ENCODE assay signal across 8 cellular contexts in the genomic region with DNA sequence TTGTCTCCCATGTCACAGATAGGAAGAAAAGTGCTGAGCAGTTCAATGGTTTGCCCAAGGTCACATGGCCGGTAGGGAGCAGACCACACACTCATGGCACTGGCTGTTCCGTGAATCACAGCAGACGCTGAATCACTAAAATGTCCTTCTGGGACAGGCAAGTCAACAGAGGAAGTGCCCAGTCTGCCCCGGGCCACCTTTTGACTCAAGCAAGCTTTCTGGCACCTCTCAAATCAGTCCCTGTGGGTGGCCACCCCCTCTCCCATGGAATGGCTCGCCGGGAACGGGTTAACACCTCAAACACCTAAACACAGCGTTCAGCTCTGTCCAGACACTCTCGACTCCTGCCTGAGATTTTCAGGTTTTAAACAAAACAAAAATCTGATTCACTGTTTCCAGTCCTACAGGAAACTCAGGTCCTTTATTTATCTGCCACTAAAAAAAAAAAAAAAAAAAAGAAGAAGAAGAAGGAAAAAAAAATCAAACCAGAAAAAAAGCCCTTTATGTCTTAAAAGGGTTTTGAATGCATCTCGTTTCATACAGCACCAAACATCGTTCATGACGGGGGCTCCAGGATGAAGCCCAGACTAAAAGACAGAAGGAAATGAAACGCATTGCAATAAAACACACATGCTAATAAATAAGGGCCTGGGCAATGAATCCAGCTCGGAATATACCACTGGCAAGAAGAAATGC. TPM values are rescaled to one million over a fixed set of nuclear protein-coding genes. Genes with fewer than 3 reads are reported as not detected.
DNase-seq lines count a peak whose midpoint lies in the region; ATAC-seq, FAIRE-seq and TF ChIP-seq lines count a peak whose summit lies in the region.

No MANE protein-coding gene starts in this region.

- TF ChIP-seq CTCF in hepatocyte (IDR thresholded peaks at IDR 0.05; ENCODE audit: poor library complexity) (no peak), GM20000 (IDR thresholded peaks at IDR 0.05; ENCODE audit: extremely low read depth, missing control alignments) (no peak)

- H2AFZ ChIP-seq in hepatocyte = peak overlapping the region; percentile 19

- H3K79me2 ChIP-seq in hepatocyte = no peaks in the 10 kb centered on the region

- no peaks in the 10 kb centered on the region for H3K9me2 ChIP-seq in hepatocyte (replicated peaks; ENCODE audit: insufficient read depth)

- peak; percentile 93 to 97 for ATAC-seq in activated T-cell treated with anti-CD3 and anti-CD28 coated beads, Interleukin-2, amount 50 U/mL, for 72 hours (replicated peaks in 1 of 2)

- H3K36me3 Mint-ChIP-seq in activated T-cell treated with anti-CD3 and anti-CD28 coated beads, Interleukin-2, amount 50 U/mL, for 72 hours (ENCODE audit: insufficient read depth in 2 of 2) = peaks cover 16 to 33% of the 10 kb centered on the region in 2 donors

- no peak overlapping the region for H3K4me3 ChIP-seq in hepatocyte

- no peaks in the 10 kb centered on the region for H3K27me3 Mint-ChIP-seq in activated T-cell treated with anti-CD3 and anti-CD28 coated beads, Interleukin-2, amount 50 U/mL, for 72 hours (ENCODE audit: low read depth)

- peak overlapping the region; percentile 100 for H3K27ac Mint-ChIP-seq in activated T-cell treated with anti-CD3 and anti-CD28 coated beads, Interleukin-2, amount 50 U/mL, for 72 hours

- H3K4me3 Mint-ChIP-seq in activated T-cell treated with anti-CD3 and anti-CD28 coated beads, Interleukin-2, amount 50 U/mL, for 72 hours = peak overlapping the region; percentile 67 to 94

- H4K20me1 ChIP-seq in hepatocyte (ENCODE audit: insufficient read depth, poor library complexity, severe bottlenecking) = no peaks in the 10 kb centered on the region

- no peaks in the 10 kb centered on the region for H3K27me3 ChIP-seq in hepatocyte

- no peaks in the 10 kb centered on the region for H3K9me3 ChIP-seq in hepatocyte (ENCODE audit: low read depth)

- peak overlapping the region; percentile 77 for H3K27ac ChIP-seq in hepatocyte

- peak overlapping the region; percentile 71 for H3K4me2 ChIP-seq in hepatocyte

- H3K9me3 Mint-ChIP-seq in activated T-cell treated with anti-CD3 and anti-CD28 coated beads, Interleukin-2, amount 50 U/mL, for 72 hours = peaks cover 0 to 3% of the 10 kb centered on the region in 2 donors

- H3K4me1 ChIP-seq in hepatocyte (ENCODE audit: insufficient read depth) = peaks cover 12% of the 10 kb centered on the region

- no peak for TF ChIP-seq POLR2A in erythroblast (IDR thresholded peaks at IDR 0.05; ENCODE audit: low read length)

- DNase-seq in LHCN-M2 (ENCODE audit: low read depth) = peak; percentile 72
- peak; percentile 61 to 64 for DNase-seq in activated T-cell treated with anti-CD3 and anti-CD28 coated beads, Interleukin-2, amount 50 U/mL, for 72 hours
- DNase-seq in hepatocyte (ENCODE audit: low spot score) = peak; percentile 53
- DNase-seq in stimulated activated CD4-positive, alpha-beta T cell treated with anti-CD3 and anti-CD28 coated beads, TNF-alpha, amount 100 ng/mL, for 48 hours (ENCODE audit: low read depth in 3 of 3) = peak; percentile 41 to 57 (median 45)
- no peak for DNase-seq in erythroblast (lab: John Stamatoyannopoulos, UW)
- no peak for DNase-seq in frontal cortex (ENCODE audit: low spot score in 2 of 2)
- DNase-seq in KG1 (lab: John Stamatoyannopoulos, UW) = no peak
- no peak for DNase-seq in GM20000 (ENCODE audit: low spot score)

- no peaks in the 10 kb centered on the region for H3K36me3 ChIP-seq in hepatocyte (replicated peaks; ENCODE audit: insufficient read depth, low read depth)

- no peak for FAIRE-seq in frontal cortex (lab: Jason Lieb, UNC)

- 28% methylated on average over 14 of the region's 14 CpGs for WGBS in hepatocyte (ENCODE audit: low lambda C conversion rate, missing lambda C conversion rate)

- peaks cover 46% of the 10 kb centered on the region for H3K4me1 Mint-ChIP-seq in activated T-cell treated with anti-CD3 and anti-CD28 coated beads, Interleukin-2, amount 50 U/mL, for 72 hours (ENCODE audit: low read depth)

RNA-seq across cellular contexts. Expression of gene CARD11, which starts 15.4 kb away (rescaled TPM):
- not detected in 2 replicates for total RNA-seq in LHCN-M2 (2014; rRNA removed)
- polyA plus RNA-seq in LHCN-M2 (2012) = not detected
- total RNA-seq in activated T-cell treated with anti-CD3 and anti-CD28 coated beads, Interleukin-2, amount 50 U/mL, for 72 hours = 100 to 1,000 TPM; 101 to 114 TPM
- 5.3 and 10.9 TPM in 2 replicates for total RNA-seq in hepatocyte
- 9.2 and 9.6 TPM in 2 replicates for polyA plus RNA-seq in hepatocyte
- total RNA-seq in frontal cortex = 0.41 TPM

Comparison
In these comparisons a context has a peak if more than half of its experiments do, and no peak if none do; other contexts are left out.
1. DNase-seq: peak in LHCN-M2 (single experiment), activated T-cell treated with anti-CD3 and anti-CD28 coated beads, Interleukin-2, amount 50 U/mL, for 72 hours (2 of 2), hepatocyte (single experiment) and stimulated activated CD4-positive, alpha-beta T cell treated with anti-CD3 and anti-CD28 coated beads, TNF-alpha, amount 100 ng/mL, for 48 hours (3 of 3); none in erythroblast (0 of 2), frontal cortex (0 of 2), KG1 (single experiment) and GM20000 (single experiment).